15 cellular contexts compared by ENCODE assay signal in genomic region chr7:80732635-80733034, GRCh38.
DNase-seq lines count a peak whose midpoint lies in the region; ATAC-seq and TF ChIP-seq lines count a peak whose summit lies in the region.
"Had no signal": no experiment of that assay in that cellular context is flagged by ENCODE, and none has a peak within 500 bp of the region (broad histone marks: within the 10 kb centered on the region; RNA-seq: fewer than 3 reads in every experiment).

No MANE protein-coding gene starts in this region.

- peak; percentile 66 for TF ChIP-seq CTCF in DOHH2 (IDR thresholded peaks at IDR 0.05; ENCODE audit: low read depth, low read length, poor library complexity, severe bottlenecking)
- TF ChIP-seq CTCF in HCT116 (IDR thresholded peaks at IDR 0.05 in 2 of 3, conservative IDR thresholded peaks at IDR 0.05 in 1 of 3; ENCODE audit: borderline replicate concordance in 1 of 3, insufficient read depth in 1 of 3, low read depth in 2 of 3, low read length in 2 of 3), result peak in 1 of 3 experiments; percentile 44; a peak in 2 of 6 replicates
- peak; percentile 31 for TF ChIP-seq CTCF in SU-DHL-6 (IDR thresholded peaks at IDR 0.05; ENCODE audit: insufficient read depth, low read length, poor library complexity, severe bottlenecking)
- no peak for TF ChIP-seq CTCF in prostate gland (IDR thresholded peaks at IDR 0.05)

- H3K9me3 ChIP-seq in DOHH2 (ENCODE audit: control insufficient read depth, insufficient read depth, low read length), result no peaks in the 10 kb centered on the region
- H3K9me3 ChIP-seq in HCT116 (ENCODE audit: control insufficient read depth in 1 of 2, insufficient read depth in 1 of 2, low read depth in 1 of 2, low read length in 2 of 2), result no peaks in the 10 kb centered on the region
- H3K9me3 ChIP-seq in SU-DHL-6 (ENCODE audit: insufficient read depth, low read length), result no peaks in the 10 kb centered on the region
- no peaks in the 10 kb centered on the region for H3K9me3 ChIP-seq in prostate gland
- H3K9me3 ChIP-seq: suprapubic skin had no signal

- H4K20me1 ChIP-seq in DOHH2 (ENCODE audit: control insufficient read depth, insufficient read depth, low read depth, low read length), result no peaks in the 10 kb centered on the region
- H4K20me1 ChIP-seq in HCT116 (ENCODE audit: insufficient read depth), result no peaks in the 10 kb centered on the region
- no peaks in the 10 kb centered on the region for H4K20me1 ChIP-seq in SU-DHL-6 (ENCODE audit: low read depth, low read length)

- H3K27ac ChIP-seq in DOHH2 (ENCODE audit: low read depth, low read length) (no peak overlapping the region), HCT116 (ENCODE audit: low read depth, low read length) (no peak overlapping the region), SU-DHL-6 (ENCODE audit: low read depth, low read length) (no peak overlapping the region), prostate gland (no peak overlapping the region)
- H3K27ac ChIP-seq: suprapubic skin had no signal

- H3K9ac ChIP-seq in HCT116 (ENCODE audit: low read length) (no peak overlapping the region), SU-DHL-6 (ENCODE audit: low read length) (no peak overlapping the region)

- H3K36me3 Mint-ChIP-seq in naive thymus-derived CD8-positive, alpha-beta T cell, result no peaks in the 10 kb centered on the region
- H3K36me3 Mint-ChIP-seq: T-cell had no signal

- H3K9me2 ChIP-seq in DOHH2 (replicated peaks; ENCODE audit: control insufficient read depth, low read length) (no peaks in the 10 kb centered on the region), HCT116 (ENCODE audit: insufficient read depth) (no peaks in the 10 kb centered on the region), SU-DHL-6 (replicated peaks; ENCODE audit: insufficient read depth, low read length) (no peaks in the 10 kb centered on the region)

- peak; percentile 22; the same call in 1 of the 2 replicates for TF ChIP-seq RAD21 in HCT116 (IDR thresholded peaks at IDR 0.05; ENCODE audit: low read depth)

- no peak for TF ChIP-seq POLR2A in HCT116 (IDR thresholded peaks at IDR 0.05; ENCODE audit: borderline replicate concordance, extremely low read depth, insufficient read depth, insufficient read length)
- no peak for TF ChIP-seq POLR2A in prostate gland (IDR thresholded peaks at IDR 0.05)

- no peaks in the 10 kb centered on the region for H3K27me3 ChIP-seq in DOHH2 (ENCODE audit: control insufficient read depth, low read length)
- H3K27me3 ChIP-seq in HCT116 (ENCODE audit: insufficient read depth, low read length), result no peaks in the 10 kb centered on the region
- no peaks in the 10 kb centered on the region for H3K27me3 ChIP-seq in SU-DHL-6 (ENCODE audit: low read length)
- H3K27me3 ChIP-seq in prostate gland (replicated peaks; ENCODE audit: insufficient read depth), result no peaks in the 10 kb centered on the region
- H3K27me3 ChIP-seq: suprapubic skin had no signal

- ATAC-seq in HCT116 (peak; percentile 47; the same call in 1 of the 2 replicates), HG03342 (IDR thresholded peaks at IDR 0.05; ENCODE audit: unreplicated experiment) (no peak)
- no peak for ATAC-seq in naive thymus-derived CD8-positive, alpha-beta T cell
- ATAC-seq: sciatic nerve, T-cell had no signal

- RAD21 ChIA-PET in HCT116 (lab: Charles Lee; ENCODE audit: low non-redundant PET in 1 of 2, low total read pairs in 2 of 2, uncharacterized antibody in 2 of 2, unreplicated experiment in 2 of 2), result no interaction called here

- CTCF ChIA-PET in HCT116 (lab: Charles Lee), result no interaction called here

- no peak overlapping the region for H3K27ac Mint-ChIP-seq in naive thymus-derived CD8-positive, alpha-beta T cell
- H3K27ac Mint-ChIP-seq: activated CD4-positive, alpha-beta memory T cell treated with anti-CD3 and anti-CD28 coated beads, Interleukin-2, amount 10 ng/mL, durations not matched to agents 7 days and 5 days; immature natural killer cell; T-cell had no signal

- peaks cover 0 to 11% (median 6%) of the 10 kb centered on the region in 5 donors for H3K27me3 Mint-ChIP-seq in naive thymus-derived CD8-positive, alpha-beta T cell
- H3K27me3 Mint-ChIP-seq: activated CD4-positive, alpha-beta memory T cell treated with anti-CD3 and anti-CD28 coated beads, Interleukin-2, amount 10 ng/mL, durations not matched to agents 7 days and 5 days; T-cell had no signal

- H3K9me3 Mint-ChIP-seq in naive thymus-derived CD8-positive, alpha-beta T cell, result peaks cover 0 to 12% (median 0%) of the 10 kb centered on the region in 9 donors

- BruUV-seq in HCT116 (replicated peaks; lab: Mats Ljungman, UMichigan), result no TSS peak

- H2AFZ ChIP-seq in HCT116 (ENCODE audit: low read depth, low read length, poor library complexity, severe bottlenecking) (peak overlapping the region; percentile 89), SU-DHL-6 (ENCODE audit: low read depth, low read length, severe bottlenecking) (no peak overlapping the region)

- no peak overlapping the region for H3K4me3 ChIP-seq in DOHH2 (ENCODE audit: low read length)
- H3K4me3 ChIP-seq in HCT116 (replicated peaks in 1 of 2; ENCODE audit: low read depth in 1 of 2, low read length in 2 of 2), result no peak overlapping the region
- H3K4me3 ChIP-seq in SU-DHL-6 (ENCODE audit: insufficient read depth, low read length, poor library complexity, severe bottlenecking), result no peak overlapping the region
- no peak overlapping the region for H3K4me3 ChIP-seq in prostate gland
- H3K4me3 ChIP-seq: suprapubic skin had no signal

- 76% methylated on average over 6 of the region's 6 CpGs for WGBS in prostate gland

- POLR2A ChIA-PET in HCT116 (lab: Charles Lee), result no interaction called here
- POLR2A ChIA-PET in naive thymus-derived CD8-positive, alpha-beta T cell (lab: Charles Lee), result no interaction called here

- H3F3A ChIP-seq in DOHH2 (ENCODE audit: control insufficient read depth, insufficient read depth) (no peaks in the 10 kb centered on the region), SU-DHL-6 (ENCODE audit: insufficient read depth) (no peaks in the 10 kb centered on the region)

- H3K4me2 ChIP-seq in DOHH2 (ENCODE audit: low read length), result no peak overlapping the region
- no peak overlapping the region for H3K4me2 ChIP-seq in HCT116 (ENCODE audit: low read length)
- H3K4me2 ChIP-seq in SU-DHL-6 (ENCODE audit: low read depth, low read length, poor library complexity, severe bottlenecking), result no peak overlapping the region

- intact Hi-C loops in HCT116 (cut with micrococcal nuclease), result no loop called here
- intact Hi-C loops in prostate gland (cut with DNase I), result no loop called here

- no peak overlapping the region for H3K4me3 Mint-ChIP-seq in naive thymus-derived CD8-positive, alpha-beta T cell
- H3K4me3 Mint-ChIP-seq: activated CD4-positive, alpha-beta memory T cell treated with anti-CD3 and anti-CD28 coated beads, Interleukin-2, amount 10 ng/mL, durations not matched to agents 7 days and 5 days; immature natural killer cell; T-cell had no signal

- DNase-seq in HCT116 (ENCODE audit: low read depth, low spot score) (no peak), iPS-NIHi7 (ENCODE audit: extremely low spot score) (peak; percentile 23), prostate gland (ENCODE audit: low spot score) (no peak), NCI-H187 (lab: John Stamatoyannopoulos, UW) (no peak)
- no peak for DNase-seq in naive thymus-derived CD8-positive, alpha-beta T cell
- DNase-seq: activated CD4-positive, alpha-beta memory T cell treated with anti-CD3 and anti-CD28 coated beads, Interleukin-2, amount 10 ng/mL, durations not matched to agents 7 days and 5 days; immature natural killer cell; NCI-H1092 treated with DMSO at 0.1 percent for 48 hours; NCI-H524; T-cell had no signal

- H3K79me2 ChIP-seq in DOHH2 (ENCODE audit: control insufficient read depth, low read length), result no peaks in the 10 kb centered on the region
- H3K79me2 ChIP-seq in HCT116 (ENCODE audit: insufficient read depth, low read length), result no peaks in the 10 kb centered on the region
- H3K79me2 ChIP-seq in SU-DHL-6 (ENCODE audit: insufficient read depth, low read length), result no peaks in the 10 kb centered on the region

- H3K4me1 Mint-ChIP-seq in naive thymus-derived CD8-positive, alpha-beta T cell, result no peaks in the 10 kb centered on the region
- H3K4me1 Mint-ChIP-seq: activated CD4-positive, alpha-beta memory T cell treated with anti-CD3 and anti-CD28 coated beads, Interleukin-2, amount 10 ng/mL, durations not matched to agents 7 days and 5 days; immature natural killer cell; T-cell had no signal

- no peaks in the 10 kb centered on the region for H3K4me1 ChIP-seq in DOHH2 (ENCODE audit: control insufficient read depth, low read length)
- H3K4me1 ChIP-seq in HCT116 (ENCODE audit: control insufficient read depth in 1 of 2, insufficient read depth in 2 of 2, low read length in 2 of 2), result no peaks in the 10 kb centered on the region
- no peaks in the 10 kb centered on the region for H3K4me1 ChIP-seq in prostate gland (replicated peaks)
- H3K4me1 ChIP-seq: suprapubic skin had no signal

- no peaks in the 10 kb centered on the region for H3K36me3 ChIP-seq in DOHH2 (ENCODE audit: control insufficient read depth, low read length)
- H3K36me3 ChIP-seq in HCT116 (ENCODE audit: control insufficient read depth in 1 of 2, insufficient read depth in 2 of 2, low read length in 2 of 2), result no peaks in the 10 kb centered on the region
- no peaks in the 10 kb centered on the region for H3K36me3 ChIP-seq in SU-DHL-6 (ENCODE audit: low read length)
- H3K36me3 ChIP-seq in prostate gland, result no peaks in the 10 kb centered on the region
- H3K36me3 ChIP-seq: suprapubic skin had no signal

TF ChIP-seq in HCT116, 20 proteins besides CTCF, POLR2A, EP300 and RAD21:
- TF ChIP-seq SIN3A (IDR thresholded peaks at IDR 0.05; ENCODE audit: low read depth), result no peak
- no peak for TF ChIP-seq EZH2 (IDR thresholded peaks at IDR 0.05)
- TF ChIP-seq ELF1 (IDR thresholded peaks at IDR 0.05; ENCODE audit: borderline replicate concordance, low read depth), result no peak
- no peak for TF ChIP-seq CEBPB (IDR thresholded peaks at IDR 0.05; ENCODE audit: low read depth)
- TF ChIP-seq ZNF274 (IDR thresholded peaks at IDR 0.05; ENCODE audit: low read depth, low read length), result no peak
- no peak for TF ChIP-seq CBX3 (IDR thresholded peaks at IDR 0.05; ENCODE audit: low read depth)
- no peak for TF ChIP-seq ZFX (IDR thresholded peaks at IDR 0.05)

Comparison
In these comparisons a context has a peak if more than half of its experiments do, and no peak if none do; other contexts are left out.
1. CTCF ChIP-seq: peak in DOHH2 (single experiment) and SU-DHL-6 (single experiment); none in prostate gland (0 of 4).